In the genomic region with DNA sequence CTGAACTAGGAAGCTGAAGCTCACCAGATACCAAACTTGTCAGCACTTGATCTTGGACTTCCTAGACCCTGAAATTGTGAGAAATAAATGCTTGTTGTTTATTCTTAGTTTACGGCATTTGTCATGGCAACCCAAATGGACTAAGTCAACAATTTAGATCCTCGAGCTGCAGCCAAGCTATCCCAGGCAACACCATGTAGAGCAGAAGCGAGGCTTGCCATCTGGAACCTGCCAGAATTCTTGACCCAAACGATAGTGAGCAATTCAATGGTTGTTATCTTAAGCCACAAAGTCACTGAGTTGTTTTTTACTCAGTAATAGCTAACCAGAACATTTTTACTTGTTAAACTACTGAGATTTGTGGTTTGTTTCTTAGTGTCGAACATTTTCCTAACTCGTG, we compare ENCODE assay signal across 27 cellular contexts.
"Had no signal": no experiment of that assay in that cellular context is flagged by ENCODE, and none has a peak within 500 bp of the region (broad histone marks: within the 10 kb centered on the region; RNA-seq: fewer than 3 reads in every experiment).

No MANE protein-coding gene starts in this region.

- H3K27me3 Mint-ChIP-seq: activated CD8-positive, alpha-beta memory T cell treated with anti-CD3 and anti-CD28 coated beads, Interleukin-2, amount 10 ng/mL, durations not matched to agents 7 days and 5 days; activated naive CD4-positive, alpha-beta T cell treated with anti-CD3 and anti-CD28 coated beads, Interleukin-2, amount 50 U/mL, for 24 hours; activated T-cell treated with anti-CD3 and anti-CD28 coated beads, Interleukin-2, amount 50 U/mL, for 24 hours had no signal

- H3K27me3 ChIP-seq: ascending aorta, body of pancreas, SJSA1 had no signal

- H3K9me3 ChIP-seq: ascending aorta, body of pancreas, SJSA1 had no signal

- H3K27ac Mint-ChIP-seq: activated CD8-positive, alpha-beta memory T cell treated with anti-CD3 and anti-CD28 coated beads, Interleukin-2, amount 10 ng/mL, durations not matched to agents 7 days and 5 days; activated naive CD4-positive, alpha-beta T cell treated with anti-CD3 and anti-CD28 coated beads, Interleukin-2, amount 50 U/mL, for 24 hours; activated T-cell treated with anti-CD3 and anti-CD28 coated beads, Interleukin-2, amount 50 U/mL, for 24 hours; activated T-helper 1 cell treated with anti-CD3 and anti-CD28 coated beads, Interleukin-12 subunit alpha, Interleukin-12 subunit beta, Interleukin-2, Interleukin-4 antibody, amounts not matched to agents 30 ng/mL and 10 ng/mL and 1 ng/mL, durations not matched to agents 14 hours and 24 hours and 36 hours; T-helper 1 cell treated with Interleukin-12 subunit alpha and Interleukin-12 subunit beta and Interleukin-4 antibody, amounts not matched to agents 30 μg/mL and 1 μg/mL, for 36 hours; WTC11 had no signal

- H3K9me3 Mint-ChIP-seq: WTC11 had no signal

- H3K36me3 ChIP-seq: ascending aorta, SJSA1 had no signal

- DNase-seq: activated CD4-positive, alpha-beta T cell treated with anti-CD3 and anti-CD28 coated beads for 48 hours; activated CD4-positive, alpha-beta T cell treated with anti-CD3 and anti-CD28 coated beads, Interleukin-2, amount 50 U/mL, for 48 hours; activated CD4-positive, CD25-positive, alpha-beta regulatory T cell treated with anti-CD3 and anti-CD28 coated beads, Interleukin-2, amount 50 U/mL, for 72 hours; activated CD8-positive, alpha-beta memory T cell treated with anti-CD3 and anti-CD28 coated beads, Interleukin-2, amount 10 ng/mL, durations not matched to agents 7 days and 5 days; activated effector memory CD4-positive, alpha-beta T cell treated with Interleukin-2 at 50 U/mL for 16 hours; activated naive CD4-positive, alpha-beta T cell; activated T-cell treated with anti-CD3 and anti-CD28 coated beads, Interleukin-2, amount 50 U/mL, for 24 hours; body of pancreas; MV-4-11; NCI-H1092 treated with DMSO at 0.1 percent for 48 hours; NCI-H1417 treated with DMSO at 0.1 percent for 48 hours; NCI-H1694; NCI-H2029; NCI-H2107; NCI-H2171 treated with DMSO at 0.1 percent for 48 hours; NCI-H345; NCI-H510A; NCI-H526 treated with DMSO at 0.1 percent for 48 hours; PC-3; SHP77 had no signal

- H3K4me3 Mint-ChIP-seq: activated CD8-positive, alpha-beta memory T cell treated with anti-CD3 and anti-CD28 coated beads, Interleukin-2, amount 10 ng/mL, durations not matched to agents 7 days and 5 days; activated naive CD4-positive, alpha-beta T cell treated with anti-CD3 and anti-CD28 coated beads, Interleukin-2, amount 50 U/mL, for 24 hours; activated T-cell treated with anti-CD3 and anti-CD28 coated beads, Interleukin-2, amount 50 U/mL, for 24 hours; activated T-helper 1 cell treated with anti-CD3 and anti-CD28 coated beads, Interleukin-12 subunit alpha, Interleukin-12 subunit beta, Interleukin-2, Interleukin-4 antibody, amounts not matched to agents 30 ng/mL and 10 ng/mL and 1 ng/mL, durations not matched to agents 14 hours and 24 hours and 36 hours; T-helper 1 cell treated with Interleukin-12 subunit alpha and Interleukin-12 subunit beta and Interleukin-4 antibody, amounts not matched to agents 30 μg/mL and 1 μg/mL, for 36 hours; WTC11 had no signal

- H3K4me1 Mint-ChIP-seq: activated CD8-positive, alpha-beta memory T cell treated with anti-CD3 and anti-CD28 coated beads, Interleukin-2, amount 10 ng/mL, durations not matched to agents 7 days and 5 days; activated naive CD4-positive, alpha-beta T cell treated with anti-CD3 and anti-CD28 coated beads, Interleukin-2, amount 50 U/mL, for 24 hours; WTC11 had no signal

- H3K36me3 Mint-ChIP-seq: activated CD8-positive, alpha-beta memory T cell treated with anti-CD3 and anti-CD28 coated beads, Interleukin-2, amount 10 ng/mL, durations not matched to agents 7 days and 5 days; activated naive CD4-positive, alpha-beta T cell treated with anti-CD3 and anti-CD28 coated beads, Interleukin-2, amount 50 U/mL, for 24 hours; WTC11 had no signal

- ATAC-seq: activated CD8-positive, alpha-beta memory T cell treated with anti-CD3 and anti-CD28 coated beads, Interleukin-2, amount 10 ng/mL, durations not matched to agents 7 days and 5 days; body of pancreas; PC-3; WTC11 had no signal

- H3K27ac ChIP-seq: ascending aorta, body of pancreas, KMS-11, SJSA1 had no signal

- H3K4me1 ChIP-seq: ascending aorta, SJSA1 had no signal

- H3K4me3 ChIP-seq: ascending aorta, body of pancreas, SJSA1 had no signal

- H3K4me2 ChIP-seq: KMS-11 had no signal
